In genomic region chr1:247366926-247367325, GRCh38 we compare ENCODE assay signal across 11 cellular contexts. TPM values are rescaled to one million over a fixed set of nuclear protein-coding genes. Genes with fewer than 3 reads are reported as not detected.
"Had no signal": no experiment of that assay in that cellular context is flagged by ENCODE, and none has a peak within 500 bp of the region (broad histone marks: within the 10 kb centered on the region; RNA-seq: fewer than 3 reads in every experiment).

No MANE protein-coding gene starts in this region.

- FAIRE-seq: H1, H54 had no signal

- H2AFZ ChIP-seq: GM23248, GM23338 had no signal

- H3K27ac Mint-ChIP-seq: GM23338, H9 had no signal

- H3K4me3 Mint-ChIP-seq: GM23338, H9, HFFc6 had no signal

- H3K9ac ChIP-seq: GM23248 had no signal

- H3K27ac ChIP-seq: GM23248 had no signal

- H3K4me2 ChIP-seq: GM23338 had no signal

- H3K4me3 ChIP-seq: GM23248, GM23338, HAP-1 had no signal

- ATAC-seq: GM23338, HCT116 had no signal

- DNase-seq: GM23248, GOT3, H7, H9, HCEC 1CT, HFFc6 had no signal

- H3K36me3 ChIP-seq: HAP-1 had no signal

RNA-seq across cellular contexts. Expression of gene NLRP3, which starts 49.0 kb away (rescaled TPM):
- total RNA-seq: H9 had no signal
- polyA plus RNA-seq: GM23338 had no signal
